In genomic region chr4:18442957-18443356, GRCh38 we compare ENCODE assay signal across 25 cellular contexts.
"Had no signal": no experiment of that assay in that cellular context is flagged by ENCODE, and none has a peak within 500 bp of the region (broad histone marks: within the 10 kb centered on the region; RNA-seq: fewer than 3 reads in every experiment).

No MANE protein-coding gene starts in this region.

- ATAC-seq: natural killer cell; psoas muscle; right cardiac atrium; right lobe of liver; stimulated activated effector memory CD8-positive, alpha-beta T cell treated with anti-CD3 and anti-CD28 coated beads, Interleukin-12 subunit alpha, Interleukin-12 subunit beta, amount 100 ng/mL, for 72 hours; stimulated activated naive B cell treated with anti-CD40 and anti-IgM and Interleukin-4, amounts not matched to agents 10 μg/mL and 1 μg/mL and 100 μg/mL, for 72 hours had no signal

- H3K27ac ChIP-seq: neural progenitor cell, ovary, parathyroid adenoma, psoas muscle, right lobe of liver, sigmoid colon, stomach, suprapubic skin, testis, tibial nerve, upper lobe of left lung, vagina had no signal

- H3K4me3 ChIP-seq: neural progenitor cell, ovary, psoas muscle, right lobe of liver, sigmoid colon, stomach, suprapubic skin, testis, tibial nerve, upper lobe of left lung, vagina had no signal

- DNase-seq: natural killer cell; occipital lobe; ovary; posterior cingulate gyrus; psoas muscle; right cardiac atrium; right lobe of liver; sigmoid colon; small intestine; stimulated activated CD4-positive, alpha-beta T cell treated with anti-CD3 and anti-CD28 coated beads, Interleukin-15, amount 100 ng/mL, for 24 hours; stimulated activated CD4-positive, alpha-beta T cell treated with anti-CD3 and anti-CD28 coated beads, Interleukin-2, amount 100 ng/mL, for 24 hours; stimulated activated CD4-positive, alpha-beta T cell treated with anti-CD3 and anti-CD28 coated beads, Interleukin-2, amount 100 ng/mL, for 48 hours; stimulated activated CD4-positive, alpha-beta T cell treated with anti-CD3 and anti-CD28 coated beads, Interleukin-4, amount 100 ng/mL, for 24 hours; stimulated activated naive B cell treated with anti-CD40 and anti-IgM and Interleukin-4, amounts not matched to agents 10 μg/mL and 1 μg/mL and 100 μg/mL, for 72 hours; stimulated activated naive CD4-positive, alpha-beta T cell treated with Interleukin-2 at 50 U/mL for 16 hours; stomach; testis; trophoblast cell; upper lobe of left lung had no signal

- H3K9me3 ChIP-seq: ovary, right lobe of liver, testis, upper lobe of left lung, vagina had no signal

- H3K27me3 ChIP-seq: neural progenitor cell, ovary, right lobe of liver, sigmoid colon, stomach, suprapubic skin, testis, tibial nerve, upper lobe of left lung, vagina had no signal

- H3K4me1 ChIP-seq: neural progenitor cell, parathyroid adenoma, psoas muscle, right lobe of liver, sigmoid colon, stomach, suprapubic skin, testis, tibial nerve, upper lobe of left lung, vagina had no signal

- H3K36me3 ChIP-seq: neural progenitor cell, ovary, right lobe of liver, sigmoid colon, stomach, suprapubic skin, tibial nerve, upper lobe of left lung, vagina had no signal
